19 cellular contexts compared by ENCODE assay signal in the genomic region with DNA sequence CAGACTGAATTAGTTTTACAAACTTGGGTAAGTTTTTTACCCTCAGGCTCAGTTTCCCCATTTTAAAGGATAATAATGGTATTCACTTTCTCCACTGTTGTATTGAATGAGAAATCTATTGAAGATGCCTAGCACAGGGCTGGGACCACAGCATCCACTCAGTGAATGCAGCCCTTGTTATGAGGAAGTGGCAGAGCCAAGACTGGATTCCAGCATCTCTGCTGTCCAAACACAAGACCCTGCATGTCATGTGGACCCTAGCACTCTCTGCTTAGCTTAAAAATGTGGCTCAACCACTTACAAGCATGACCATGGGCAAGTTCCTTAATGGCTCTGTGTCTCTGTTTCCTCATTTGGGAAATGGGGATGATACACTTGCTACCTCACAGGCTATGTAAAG. TPM values are rescaled to one million over a fixed set of nuclear protein-coding genes. Genes with fewer than 3 reads are reported as not detected.
DNase-seq lines count a peak whose midpoint lies in the region; ATAC-seq lines count a peak whose summit lies in the region.
"Had no signal": no experiment of that assay in that cellular context is flagged by ENCODE, and none has a peak within 500 bp of the region (broad histone marks: within the 10 kb centered on the region; RNA-seq: fewer than 3 reads in every experiment).

No MANE protein-coding gene starts in this region.

- peak overlapping the region; percentile 71 for H3K27ac ChIP-seq in caudate nucleus (ENCODE audit: low read depth, low read length)
- H3K27ac ChIP-seq: A549, BLaER1 had no signal

- in situ Hi-C loops in G401 (cut with HindIII; ENCODE audit: low sequenced_read_pairs): no loop called here

- ATAC-seq in HG03342 (IDR thresholded peaks at IDR 0.05; ENCODE audit: unreplicated experiment) (no peak), HG02623 (IDR thresholded peaks at IDR 0.05; ENCODE audit: unreplicated experiment) (no peak)
- ATAC-seq: A549; CD8-positive, alpha-beta T cell; GM12878; GM23338; HCT116; Right ventricle myocardium inferior had no signal

- intact Hi-C loops in head of caudate nucleus (cut with DNase I): no loop called here

- DNase-seq in C1 segment of cervical spinal cord (lab: John Stamatoyannopoulos, UW) (peak in 10 of 14 donors; percentile 1 to 27 (median 12)), caudate nucleus (lab: John Stamatoyannopoulos, UW) (peak in 34 of 61 donors; percentile 1 to 54 (median 16)), head of caudate nucleus (peak in 34 of 42 donors; percentile 15 to 75 (median 47)), pons (ENCODE audit: low spot score) (peak; percentile 90), G401 (ENCODE audit: low spot score) (no peak), HT-29 (ENCODE audit: low spot score) (no peak)
- DNase-seq: Calu3; CD8-positive, alpha-beta T cell; NCI-H2081; NCI-H748 treated with DMSO at 0.1 percent for 48 hours; NK-92 treated with Interleukin-12 subunit alpha and Interleukin-12 subunit beta, amount 100 ng/mL, for 24 hours had no signal

RNA-seq across cellular contexts. Expression of gene TRIM9, which starts 24.1 kb away (rescaled TPM):
- total RNA-seq in G401 (2014; rRNA removed; shearing (Covaris generic)): 0.31 and 0.41 TPM in 2 replicates
- not detected in 2 replicates for total RNA-seq in HT-29 (2014; rRNA removed; shearing (Covaris generic))

Comparison
In these comparisons a context has a peak if more than half of its experiments do, and no peak if none do; other contexts are left out.
1. DNase-seq: peak in C1 segment of cervical spinal cord (10 of 14), caudate nucleus (34 of 61), head of caudate nucleus (34 of 42) and pons (single experiment); none in G401 (single experiment) and HT-29 (single experiment).